In the genomic region with DNA sequence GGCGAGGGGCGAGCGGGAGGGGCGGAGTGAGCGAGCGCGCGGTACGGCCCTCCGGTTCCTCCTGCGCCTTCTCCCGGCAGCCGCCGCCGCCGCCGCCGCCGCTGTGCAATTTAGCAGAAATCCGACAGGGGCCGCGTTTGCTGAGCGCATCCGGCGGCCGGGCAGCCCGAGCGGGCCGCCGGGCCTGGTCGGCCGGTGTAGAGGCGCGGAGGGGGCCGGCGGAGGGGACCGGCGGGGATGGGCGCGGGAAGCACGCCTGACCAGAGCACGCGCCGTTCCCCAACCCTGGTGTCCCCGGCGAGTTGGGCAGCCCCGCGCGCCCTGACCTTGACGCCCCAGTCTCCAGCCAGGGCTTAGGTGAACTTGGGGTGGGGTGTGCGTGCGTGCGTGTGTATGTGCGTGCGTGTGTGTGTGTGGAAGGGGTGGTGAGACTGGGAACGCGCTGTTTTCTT, we compare ENCODE assay signal across 8 cellular contexts.
DNase-seq lines count a peak whose midpoint lies in the region; ATAC-seq lines count a peak whose summit lies in the region.

No MANE protein-coding gene starts in this region.

- no peaks in the 10 kb centered on the region for H3K9me3 ChIP-seq in effector memory CD4-positive, alpha-beta T cell (ENCODE audit: control insufficient read depth, low read length)

- ATAC-seq in GM19372 (IDR thresholded peaks at IDR 0.05; ENCODE audit: low read depth, unreplicated experiment), result peak; percentile 84
- ATAC-seq in memory B cell (ENCODE audit: low read depth), result peak; percentile 26
- ATAC-seq in stimulated activated naive B cell treated with anti-CD40 and anti-IgM and Interleukin-4, amounts not matched to agents 10 μg/mL and 1 μg/mL and 100 μg/mL, for 72 hours (replicated peaks), result peak; percentile 71 to 79

- H3K4me1 ChIP-seq in effector memory CD4-positive, alpha-beta T cell (ENCODE audit: control insufficient read depth, insufficient read depth, low read length, poor library complexity, severe bottlenecking), result peaks cover 15% of the 10 kb centered on the region

- H3K4me3 Mint-ChIP-seq in memory B cell, result peak overlapping the region; percentile 29
- peak overlapping the region; percentile 90 to 93 for H3K4me3 Mint-ChIP-seq in stimulated activated naive B cell treated with anti-CD40 and anti-IgM and Interleukin-4, amounts not matched to agents 10 μg/mL and 1 μg/mL and 100 μg/mL, for 72 hours

- H3K27ac ChIP-seq in effector memory CD4-positive, alpha-beta T cell (ENCODE audit: insufficient read depth, low read length, poor library complexity, severe bottlenecking), result no peak overlapping the region

- peaks cover 10% of the 10 kb centered on the region for H3K9me3 Mint-ChIP-seq in memory B cell
- no peaks in the 10 kb centered on the region for H3K9me3 Mint-ChIP-seq in stimulated activated naive B cell treated with anti-CD40 and anti-IgM and Interleukin-4, amounts not matched to agents 10 μg/mL and 1 μg/mL and 100 μg/mL, for 72 hours

- H3K36me3 ChIP-seq in effector memory CD4-positive, alpha-beta T cell (ENCODE audit: control insufficient read depth, insufficient read depth, low read length), result no peaks in the 10 kb centered on the region

- H3K36me3 Mint-ChIP-seq in memory B cell, result peaks cover 6% of the 10 kb centered on the region
- H3K36me3 Mint-ChIP-seq in stimulated activated naive B cell treated with anti-CD40 and anti-IgM and Interleukin-4, amounts not matched to agents 10 μg/mL and 1 μg/mL and 100 μg/mL, for 72 hours, result peaks cover 6 to 13% of the 10 kb centered on the region in 2 donors

- H3K4me1 Mint-ChIP-seq in memory B cell, result peaks cover 17% of the 10 kb centered on the region
- H3K4me1 Mint-ChIP-seq in stimulated activated naive B cell treated with anti-CD40 and anti-IgM and Interleukin-4, amounts not matched to agents 10 μg/mL and 1 μg/mL and 100 μg/mL, for 72 hours, result peaks cover 24 to 47% of the 10 kb centered on the region in 2 donors

- H3K27ac Mint-ChIP-seq in memory B cell, result no peak overlapping the region
- H3K27ac Mint-ChIP-seq in stimulated activated naive B cell treated with anti-CD40 and anti-IgM and Interleukin-4, amounts not matched to agents 10 μg/mL and 1 μg/mL and 100 μg/mL, for 72 hours, result no peak overlapping the region

- DNase-seq in COLO668 (lab: John Stamatoyannopoulos, UW; ENCODE audit: unreplicated experiment), result peak; percentile 14
- peak; percentile 83 for DNase-seq in HuH-7 (ENCODE audit: low spot score)
- peak; percentile 62 for DNase-seq in UCSD-AML1 (lab: John Stamatoyannopoulos, UW; ENCODE audit: unreplicated experiment)
- DNase-seq in effector memory CD4-positive, alpha-beta T cell, result peak in 1 of 3 donors; percentile 2
- peak in 1 of 2 donors; percentile 23 for DNase-seq in memory B cell (ENCODE audit: low spot score in 2 of 2)
- DNase-seq in stimulated activated naive B cell treated with anti-CD40 and anti-IgM and Interleukin-4, amounts not matched to agents 10 μg/mL and 1 μg/mL and 100 μg/mL, for 72 hours, result peak; percentile 57
- DNase-seq in effector CD8-positive, alpha-beta T cell (lab: John Stamatoyannopoulos, UW), result no peak

- H3K27me3 Mint-ChIP-seq in memory B cell, result peaks cover 33% of the 10 kb centered on the region
- H3K27me3 Mint-ChIP-seq in stimulated activated naive B cell treated with anti-CD40 and anti-IgM and Interleukin-4, amounts not matched to agents 10 μg/mL and 1 μg/mL and 100 μg/mL, for 72 hours, result peaks cover 77 to 88% of the 10 kb centered on the region in 2 donors

- H3K4me3 ChIP-seq in effector memory CD4-positive, alpha-beta T cell (ENCODE audit: insufficient read depth, low read depth, low read length, poor library complexity, severe bottlenecking), result peak overlapping the region; percentile 35

- peaks cover 34% of the 10 kb centered on the region for H3K27me3 ChIP-seq in effector memory CD4-positive, alpha-beta T cell (replicated peaks; ENCODE audit: control insufficient read depth, insufficient read depth, low read length, poor library complexity, severe bottlenecking)

Comparison
In these comparisons a context has a peak if more than half of its experiments do, and no peak if none do; other contexts are left out.
1. ATAC-seq: peak in every context shown above with its lines; median percentile 84 in GM19372; 75 in stimulated activated naive B cell treated with anti-CD40 and anti-IgM and Interleukin-4, amounts not matched to agents 10 μg/mL and 1 μg/mL and 100 μg/mL, for 72 hours; 26 in memory B cell.